In genomic region chr9:131669234-131670172, GRCh38 we compare ENCODE assay signal across 8 cellular contexts.
A peak's percentile ranks its signal among the peaks of the same experiment; 100 is the strongest.
DNase-seq lines count a peak whose midpoint lies in the region; ATAC-seq and TF ChIP-seq lines count a peak whose summit lies in the region.

No MANE protein-coding gene starts in this region.

- H3K4me1 ChIP-seq in mesenchymal stem cell (ENCODE audit: control insufficient read depth, insufficient read depth, low read depth, low read length) (peaks cover 33% of the 10 kb centered on the region), thoracic aorta (ENCODE audit: control insufficient read depth in 1 of 2, low read depth in 2 of 2) (peaks cover 55 to 85% of the 10 kb centered on the region in 2 donors)

- peak overlapping the region; percentile 96 for H3K27ac Mint-ChIP-seq in activated CD4-positive, alpha-beta T cell treated with anti-CD3 and anti-CD28 coated beads for 36 hours
- H3K27ac Mint-ChIP-seq in activated naive CD8-positive, alpha-beta T cell treated with anti-CD3 and anti-CD28 coated beads, Interleukin-2, amount 10 ng/mL, durations not matched to agents 7 days and 5 days = peak overlapping the region; percentile 98

- H4K8ac ChIP-seq in mesenchymal stem cell (ENCODE audit: low read length) = no peak overlapping the region

- H3K4ac ChIP-seq in mesenchymal stem cell (ENCODE audit: low read depth in 1 of 2, low read length in 2 of 2) = peak overlapping the region in 1 of 2 experiments; percentile 3

- no peak overlapping the region for H3K23ac ChIP-seq in mesenchymal stem cell (ENCODE audit: low read length in 2 of 2)

- peak; percentile 76 for DNase-seq in activated CD4-positive, alpha-beta T cell treated with anti-CD3 and anti-CD28 coated beads for 36 hours
- no peak for DNase-seq in activated CD4-positive, alpha-beta T cell treated with anti-CD3 and anti-CD28 coated beads for 1 hour
- no peak for DNase-seq in activated naive CD8-positive, alpha-beta T cell treated with anti-CD3 and anti-CD28 coated beads, Interleukin-2, amount 10 ng/mL, durations not matched to agents 7 days and 5 days
- DNase-seq in mesenchymal stem cell = no peak
- no peak for DNase-seq in thoracic aorta (ENCODE audit: low spot score)
- no peak for DNase-seq in GM10248 (ENCODE audit: extremely low spot score)
- DNase-seq in NCI-H1436 treated with DMSO at 0.1 percent for 48 hours (lab: John Stamatoyannopoulos, UW) = no peak
- no peak for DNase-seq in SKM-1 treated with dmso at 0.1 percent for 144 hours (lab: John Stamatoyannopoulos, UW; ENCODE audit: unreplicated experiment)

- H3K79me1 ChIP-seq in mesenchymal stem cell (replicated peaks; ENCODE audit: low read length, poor library complexity, severe bottlenecking) = peaks cover 59% of the 10 kb centered on the region

- peak overlapping the region; percentile 67 to 75 for H2BK12ac ChIP-seq in mesenchymal stem cell (ENCODE audit: low read length in 2 of 2)

- peak overlapping the region; percentile 68 for H3K27ac ChIP-seq in mesenchymal stem cell (ENCODE audit: low read length, poor library complexity, severe bottlenecking)
- H3K27ac ChIP-seq in thoracic aorta = peak overlapping the region; percentile 96

- H3K36me3 Mint-ChIP-seq in activated CD4-positive, alpha-beta T cell treated with anti-CD3 and anti-CD28 coated beads for 36 hours (ENCODE audit: low read depth) = peaks cover 22% of the 10 kb centered on the region
- H3K36me3 Mint-ChIP-seq in activated naive CD8-positive, alpha-beta T cell treated with anti-CD3 and anti-CD28 coated beads, Interleukin-2, amount 10 ng/mL, durations not matched to agents 7 days and 5 days = peaks cover 11% of the 10 kb centered on the region

- no peaks in the 10 kb centered on the region for H3K9me3 ChIP-seq in mesenchymal stem cell (ENCODE audit: control insufficient read depth, low read length)
- H3K9me3 ChIP-seq in thoracic aorta = no peaks in the 10 kb centered on the region

- no peak overlapping the region for H2BK120ac ChIP-seq in mesenchymal stem cell (ENCODE audit: low read depth, low read length)

- H3K18ac ChIP-seq in mesenchymal stem cell (ENCODE audit: low read depth in 1 of 2, low read length in 2 of 2) = peak overlapping the region; percentile 68 to 80

- H3K36me3 ChIP-seq in mesenchymal stem cell (ENCODE audit: control insufficient read depth in 1 of 2, insufficient read depth in 2 of 2, low read depth in 1 of 2, low read length in 2 of 2) = no peaks in the 10 kb centered on the region
- H3K36me3 ChIP-seq in thoracic aorta = no peaks in the 10 kb centered on the region

- H4K91ac ChIP-seq in mesenchymal stem cell (ENCODE audit: low read length) = no peak overlapping the region

- no peaks in the 10 kb centered on the region for H3K27me3 ChIP-seq in mesenchymal stem cell (ENCODE audit: control insufficient read depth in 1 of 2, insufficient read depth in 1 of 2, low read length in 2 of 2)
- H3K27me3 ChIP-seq in thoracic aorta (replicated peaks; ENCODE audit: insufficient read depth) = no peaks in the 10 kb centered on the region

- peak overlapping the region in 1 of 2 experiments; percentile 50 for H3K14ac ChIP-seq in mesenchymal stem cell (ENCODE audit: low read length in 2 of 2)

- intact Hi-C loops in activated CD4-positive, alpha-beta T cell treated with anti-CD3 and anti-CD28 coated beads for 36 hours (cut with DNase I, micrococcal nuclease) = loop anchor here (1.0 to 10.0 kb wide), 10 partner anchors 9 to 1785 kb away; partner anchors contain the start of genes POMT1 (in 2 of the 2), FAM78A (in 1 of the 2), PRRC2B (in 1 of the 2) and SETX (in 1 of the 2)

- H2AFZ ChIP-seq in mesenchymal stem cell (ENCODE audit: low read depth, low read length) = no peak overlapping the region

- peak overlapping the region; percentile 77 for H3K9ac ChIP-seq in mesenchymal stem cell (ENCODE audit: low read length)

- TF ChIP-seq CTCF in thoracic aorta (IDR thresholded peaks at IDR 0.05) (no peak), GM10248 (IDR thresholded peaks at IDR 0.05; ENCODE audit: control extremely low read depth, extremely low read depth, low read depth, missing control alignments) (no peak)

- peaks cover 90% of the 10 kb centered on the region for H3K4me1 Mint-ChIP-seq in activated CD4-positive, alpha-beta T cell treated with anti-CD3 and anti-CD28 coated beads for 36 hours
- H3K4me1 Mint-ChIP-seq in activated naive CD8-positive, alpha-beta T cell treated with anti-CD3 and anti-CD28 coated beads, Interleukin-2, amount 10 ng/mL, durations not matched to agents 7 days and 5 days = peaks cover 67% of the 10 kb centered on the region

- no peak overlapping the region for H3K4me2 ChIP-seq in mesenchymal stem cell (ENCODE audit: low read length, poor library complexity, severe bottlenecking)

- H3K27me3 Mint-ChIP-seq in activated CD4-positive, alpha-beta T cell treated with anti-CD3 and anti-CD28 coated beads for 36 hours = no peaks in the 10 kb centered on the region
- no peaks in the 10 kb centered on the region for H3K27me3 Mint-ChIP-seq in activated naive CD8-positive, alpha-beta T cell treated with anti-CD3 and anti-CD28 coated beads, Interleukin-2, amount 10 ng/mL, durations not matched to agents 7 days and 5 days

- H3K4me3 Mint-ChIP-seq in activated CD4-positive, alpha-beta T cell treated with anti-CD3 and anti-CD28 coated beads for 36 hours = peak overlapping the region; percentile 54
- H3K4me3 Mint-ChIP-seq in activated naive CD8-positive, alpha-beta T cell treated with anti-CD3 and anti-CD28 coated beads, Interleukin-2, amount 10 ng/mL, durations not matched to agents 7 days and 5 days = peak overlapping the region; percentile 75

- H2BK5ac ChIP-seq in mesenchymal stem cell (ENCODE audit: low read depth, low read length, poor library complexity, severe bottlenecking) = no peak overlapping the region

- no peaks in the 10 kb centered on the region for H3K9me3 Mint-ChIP-seq in activated CD4-positive, alpha-beta T cell treated with anti-CD3 and anti-CD28 coated beads for 36 hours (ENCODE audit: low read depth)
- H3K9me3 Mint-ChIP-seq in activated naive CD8-positive, alpha-beta T cell treated with anti-CD3 and anti-CD28 coated beads, Interleukin-2, amount 10 ng/mL, durations not matched to agents 7 days and 5 days = no peaks in the 10 kb centered on the region

- peak; percentile 28 for ATAC-seq in activated CD4-positive, alpha-beta T cell treated with anti-CD3 and anti-CD28 coated beads for 36 hours
- ATAC-seq in activated naive CD8-positive, alpha-beta T cell treated with anti-CD3 and anti-CD28 coated beads, Interleukin-2, amount 10 ng/mL, durations not matched to agents 7 days and 5 days (ENCODE audit: low read depth) = no peak
- no peak for ATAC-seq in thoracic aorta (ENCODE audit: insufficient number of reproducible peaks, low FRiP score, low read depth)

- 85% methylated on average over 12 of the region's 14 CpGs for WGBS in mesenchymal stem cell

- no peak overlapping the region for H2BK15ac ChIP-seq in mesenchymal stem cell (ENCODE audit: low read depth, poor library complexity, severe bottlenecking)

- POLR2A ChIA-PET in activated CD4-positive, alpha-beta T cell treated with anti-CD3 and anti-CD28 coated beads for 36 hours (lab: Charles Lee) = interaction anchor here (0.7 to 4.7 kb wide), 5 partner anchors 8 to 58 kb away, joined by 3 to 27 read pairs (median 4); no protein-coding TSS in a partner anchor
- POLR2A ChIA-PET in activated naive CD8-positive, alpha-beta T cell treated with anti-CD3 and anti-CD28 coated beads, Interleukin-2, amount 10 ng/mL, durations not matched to agents 7 days and 5 days (lab: Charles Lee) = interaction anchor here (0.6 to 2.4 kb wide), 6 partner anchors 8 to 438 kb away, joined by 3 to 14 read pairs (median 8); no protein-coding TSS in a partner anchor
- POLR2A ChIA-PET in GM10248 (lab: Yijun Ruan, JAX) = interaction anchor here (0.6 to 1.3 kb wide), 2 partner anchors 40 to 60 kb away, joined by 3 to 5 read pairs; no protein-coding TSS in a partner anchor

- H3K4me3 ChIP-seq in mesenchymal stem cell (ENCODE audit: insufficient read depth in 1 of 2, low read depth in 1 of 2, low read length in 2 of 2) (no peak overlapping the region), thoracic aorta (peak overlapping the region; percentile 9)

- H2AK5ac ChIP-seq in mesenchymal stem cell (ENCODE audit: low read length, severe bottlenecking) = peak overlapping the region; percentile 78

- CTCF ChIA-PET in activated CD4-positive, alpha-beta T cell treated with anti-CD3 and anti-CD28 coated beads for 36 hours (lab: Charles Lee) = interaction anchor here (0.6 to 2.2 kb wide), 9 partner anchors 8 to 79 kb away, joined by 3 to 20 read pairs (median 4); no protein-coding TSS in a partner anchor
- CTCF ChIA-PET in GM10248 (lab: Yijun Ruan, JAX) = interaction anchor here (0.8 to 2.2 kb wide), 8 partner anchors 8 to 74 kb away, joined by 3 to 8 read pairs (median 4); no protein-coding TSS in a partner anchor
